ENCODE assay signal across 1 cellular context in genomic region chr2:28277466-28277865, GRCh38.
TF ChIP-seq lines count a peak whose summit lies in the region.

No MANE protein-coding gene starts in this region.

TF ChIP-seq in SK-N-SH, 30 proteins besides CTCF, POLR2A, EP300 and RAD21 (continued from another document):
- TF ChIP-seq NRF1 (IDR thresholded peaks at IDR 0.05; ENCODE audit: low read depth, low read length): no peak
- TF ChIP-seq PBX3 (IDR thresholded peaks at IDR 0.05): no peak
TF ChIP-seq in SK-N-SH: peak in this region for 0.
